Comparison of ENCODE assay signal across 24 cellular contexts in genomic region chr17:73754886-73755285, GRCh38.
"Had no signal": no experiment of that assay in that cellular context is flagged by ENCODE, and none has a peak within 500 bp of the region (broad histone marks: within the 10 kb centered on the region; RNA-seq: fewer than 3 reads in every experiment).

No MANE protein-coding gene starts in this region.

- H3K27ac ChIP-seq: epithelial cell of prostate, gastrocnemius medialis, prostate gland, right atrium auricular region, thyroid gland, vagina had no signal

- FAIRE-seq: keratinocyte had no signal

- H3K4me2 ChIP-seq: smooth muscle cell had no signal

- H3K9me3 ChIP-seq: gastrocnemius medialis, prostate gland, right atrium auricular region, thyroid gland, vagina had no signal

- H3K4me1 ChIP-seq: gastrocnemius medialis, prostate gland, thyroid gland, vagina had no signal

- DNase-seq: effector CD8-positive, alpha-beta T cell; endodermal cell; foreskin fibroblast; gastrocnemius medialis; head of caudate nucleus; left ventricle myocardium superior; stimulated activated CD4-positive, alpha-beta T cell treated with anti-CD3 and anti-CD28 coated beads, Interleukin-12 subunit alpha, Interleukin-12 subunit beta, amount 100 ng/mL, for 4 hours; stimulated activated CD4-positive, alpha-beta T cell treated with anti-CD3 and anti-CD28 coated beads, Interleukin-1b, Interleukin-23, amount 100 ng/mL, for 48 hours; stimulated activated CD4-positive, alpha-beta T cell treated with anti-CD3 and anti-CD28 coated beads, Interleukin-4, amount 100 ng/mL, for 1 hour; stimulated activated CD8-positive, alpha-beta memory T cell treated with anti-CD3 and anti-CD28 coated beads, Interleukin-4, amount 100 ng/mL, for 48 hours; stimulated activated naive CD4-positive, alpha-beta T cell; stimulated activated naive CD8-positive, alpha-beta T cell treated with anti-CD3 and anti-CD28 coated beads, Interleukin-15, amount 100 ng/mL, for 72 hours; thyroid gland; trophoblast cell had no signal

- H3K4me3 ChIP-seq: gastrocnemius medialis, lung, prostate gland, right atrium auricular region, smooth muscle cell, thyroid gland, vagina had no signal

- H3K27me3 ChIP-seq: right atrium auricular region, thyroid gland, vagina had no signal

- H3K36me3 ChIP-seq: gastrocnemius medialis, prostate gland, right atrium auricular region, thyroid gland, vagina had no signal

- ATAC-seq: esophagus mucosa; gastrocnemius medialis; left ventricle myocardium superior; natural killer cell treated with Interleukin-12 subunit alpha and Interleukin-12 subunit beta and Interleukin-15 and Interleukin-18, amount 100 ng/mL, for 72 hours; sciatic nerve; stimulated activated naive CD8-positive, alpha-beta T cell treated with anti-CD3 and anti-CD28 coated beads, Interleukin-15, amount 100 ng/mL, for 72 hours had no signal
